8 cellular contexts compared by ENCODE assay signal in genomic region chr1:30929135-30929889, GRCh38. TPM values are rescaled to one million over a fixed set of nuclear protein-coding genes. Genes with fewer than 3 reads are reported as not detected.
DNase-seq lines count a peak whose midpoint lies in the region; ATAC-seq and TF ChIP-seq lines count a peak whose summit lies in the region.

No MANE protein-coding gene starts in this region.

- peaks cover 15 to 17% of the 10 kb centered on the region in 2 donors for H3K36me3 ChIP-seq in thyroid gland

- H3K4me3 ChIP-seq in dorsolateral prefrontal cortex = no peak overlapping the region
- no peak overlapping the region for H3K4me3 ChIP-seq in thyroid gland (replicated peaks in 1 of 3)

- peaks cover 9% of the 10 kb centered on the region for H3K36me3 Mint-ChIP-seq in memory B cell

- peak overlapping the region; percentile 67 for H3K27ac Mint-ChIP-seq in memory B cell

- TF ChIP-seq CTCF in dorsolateral prefrontal cortex (IDR thresholded peaks at IDR 0.05 in 54 of 56, conservative IDR thresholded peaks at IDR 0.05 in 2 of 56; ENCODE audit: low read depth in 1 of 56, partially characterized antibody in 56 of 56) (peak; percentile 47 to 77 (median 69)), thyroid gland (IDR thresholded peaks at IDR 0.05) (peak; percentile 44 to 69 (median 64))

- DNase-seq in NCI-H748 (lab: John Stamatoyannopoulos, UW; ENCODE audit: unreplicated experiment) = peak; percentile 34
- no peak for DNase-seq in NCI-H748 treated with DMSO at 0.1 percent for 48 hours (lab: John Stamatoyannopoulos, UW)
- peak; percentile 27 for DNase-seq in NCI-H128 (lab: John Stamatoyannopoulos, UW; ENCODE audit: unreplicated experiment)
- peak in 2 of 10 donors; percentile 32 to 55 for DNase-seq in dorsolateral prefrontal cortex
- peak; percentile 42 to 54 for DNase-seq in memory B cell (ENCODE audit: low spot score in 2 of 2)
- DNase-seq in thyroid gland = peak in 1 of 2 donors; percentile 38
- DNase-seq in occipital lobe (lab: John Stamatoyannopoulos, UW) = no peak

- peaks cover 2% of the 10 kb centered on the region for H3K27me3 Mint-ChIP-seq in memory B cell

- no peak overlapping the region for H3K4me3 Mint-ChIP-seq in memory B cell

- no peak for TF ChIP-seq POLR2A in thyroid gland (IDR thresholded peaks at IDR 0.05)

- H3K4me1 ChIP-seq in thyroid gland = no peaks in the 10 kb centered on the region

- WGBS in thyroid gland, 2 donors = 55% methylated on average over 6 of the region's 6 CpGs

- intact Hi-C loops in dorsolateral prefrontal cortex (cut with DNase I) (no loop called here), thyroid gland (cut with DNase I) (no loop called here)

- H3K27ac ChIP-seq in dorsolateral prefrontal cortex (peak overlapping the region in 23 of 59 donors; percentile 7 to 75 (median 37)), thyroid gland (no peak overlapping the region)

- H3K27me3 ChIP-seq in dorsolateral prefrontal cortex = no peaks in the 10 kb centered on the region
- H3K27me3 ChIP-seq in thyroid gland = no peaks in the 10 kb centered on the region

- no peaks in the 10 kb centered on the region for H3K9me3 ChIP-seq in thyroid gland

- peak; percentile 55 for ATAC-seq in activated CD4-positive, CD25-positive, alpha-beta regulatory T cell treated with anti-CD3 and anti-CD28 coated beads, Interleukin-2, amount 50 U/mL, for 24 hours
- ATAC-seq in memory B cell (ENCODE audit: low read depth) = peak; percentile 55

- peaks cover 15% of the 10 kb centered on the region for H3K4me1 Mint-ChIP-seq in memory B cell

- H3K9me3 Mint-ChIP-seq in memory B cell = no peaks in the 10 kb centered on the region

RNA-seq across cellular contexts. Expression of gene SDC3, which starts 20.8 kb away (rescaled TPM):
- total RNA-seq in dorsolateral prefrontal cortex (100 to 1,000 TPM in 115 of 120 experiments, 10 to 100 TPM in 5; 83.7 to 243 (median 122) TPM), thyroid gland (10 to 100 TPM; 13.2 to 19.5 (median 15.9) TPM), occipital lobe (66.1 TPM)

Comparison
In these comparisons a context has a peak if more than half of its experiments do, and no peak if none do; other contexts are left out.
1. DNase-seq: peak in NCI-H748 (single experiment), NCI-H128 (single experiment) and memory B cell (2 of 2); none in NCI-H748 treated with DMSO at 0.1 percent for 48 hours (single experiment) and occipital lobe (single experiment).